15 cellular contexts compared by ENCODE assay signal in the genomic region with DNA sequence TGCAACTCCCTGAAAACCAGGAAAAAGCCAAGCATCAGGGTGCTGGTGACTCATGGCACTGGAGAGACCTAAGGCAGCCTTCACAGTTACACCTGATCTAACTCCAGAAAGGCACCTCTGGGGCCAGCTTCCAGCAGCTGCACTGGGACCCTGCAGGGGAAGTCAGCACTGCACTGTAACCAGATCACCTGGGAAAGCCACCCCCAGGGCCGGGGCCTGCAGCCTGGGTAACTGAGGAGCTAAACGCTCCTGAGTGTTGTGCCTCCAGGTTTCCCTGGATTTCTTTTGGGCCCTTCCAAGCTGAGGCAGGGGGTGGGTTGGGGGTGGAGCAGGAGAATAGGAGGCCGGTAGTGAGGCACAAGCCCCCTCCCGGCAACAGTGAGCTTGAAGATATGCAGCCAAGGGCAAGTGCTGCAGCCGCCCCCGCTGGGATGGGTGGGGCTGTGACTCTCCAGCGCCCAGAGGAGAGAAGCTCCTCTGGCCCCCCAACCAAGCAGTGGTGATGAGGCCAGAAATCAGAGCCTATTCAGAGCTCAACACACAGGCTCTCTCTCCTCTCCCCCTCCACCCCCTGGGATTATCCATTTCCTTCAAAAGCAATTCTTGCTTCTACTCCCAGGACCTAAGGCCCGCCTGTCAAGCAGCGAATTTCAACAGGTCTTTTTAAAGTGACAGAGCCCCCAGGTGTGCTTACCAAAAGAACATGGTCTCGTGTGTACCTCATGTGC. TPM values are rescaled to one million over a fixed set of nuclear protein-coding genes. Genes with fewer than 3 reads are reported as not detected.
DNase-seq lines count a peak whose midpoint lies in the region; ATAC-seq and TF ChIP-seq lines count a peak whose summit lies in the region.
"Had no signal": no experiment of that assay in that cellular context is flagged by ENCODE, and none has a peak within 500 bp of the region (broad histone marks: within the 10 kb centered on the region; RNA-seq: fewer than 3 reads in every experiment).

No MANE protein-coding gene starts in this region.

- H3K36me3 ChIP-seq in breast epithelium (no peaks in the 10 kb centered on the region), mammary epithelial cell (ENCODE audit: insufficient read depth, low read length) (no peaks in the 10 kb centered on the region), osteoblast (ENCODE audit: insufficient read depth, low read length) (peaks cover 48% of the 10 kb centered on the region), vagina (peaks cover 0 to 20% of the 10 kb centered on the region in 2 donors)
- H3K36me3 ChIP-seq in naive thymus-derived CD4-positive, alpha-beta T cell (ENCODE audit: control insufficient read depth in 2 of 3, insufficient read depth in 3 of 3, low read length in 3 of 3) = no peaks in the 10 kb centered on the region

- TF ChIP-seq POLR2A in breast epithelium (IDR thresholded peaks at IDR 0.05) = no peak
- TF ChIP-seq POLR2A in vagina (IDR thresholded peaks at IDR 0.05) = no peak

- H2AFZ ChIP-seq in mammary epithelial cell (ENCODE audit: low read depth, low read length) = no peak overlapping the region
- H2AFZ ChIP-seq in osteoblast (ENCODE audit: low read length) = no peak overlapping the region

- H3K4me3 ChIP-seq in breast epithelium = peak overlapping the region; percentile 64 to 85 (median 81)
- H3K4me3 ChIP-seq in mammary epithelial cell (replicated peaks in 1 of 3; ENCODE audit: insufficient read depth in 1 of 3, low read depth in 2 of 3, low read length in 3 of 3) = no peak overlapping the region
- peak overlapping the region; percentile 88 for H3K4me3 ChIP-seq in osteoblast (ENCODE audit: insufficient read depth, low read length)
- peak overlapping the region; percentile 86 for H3K4me3 ChIP-seq in vagina
- no peak overlapping the region for H3K4me3 ChIP-seq in naive thymus-derived CD4-positive, alpha-beta T cell (ENCODE audit: low read length)

- CTCF ChIA-PET in mammary epithelial cell (lab: Charles Lee; ENCODE audit: low non-redundant PET) = no interaction called here
- CTCF ChIA-PET in Calu3 (lab: Charles Lee) = no interaction called here
- CTCF ChIA-PET in naive thymus-derived CD4-positive, alpha-beta T cell (lab: Charles Lee) = no interaction called here

- H3K27ac ChIP-seq in breast epithelium (peak overlapping the region; percentile 59 to 84), mammary epithelial cell (ENCODE audit: insufficient read depth, low read depth, low read length) (no peak overlapping the region), osteoblast (ENCODE audit: low read depth, low read length) (peak overlapping the region; percentile 76), vagina (peak overlapping the region; percentile 79)
- H3K27ac ChIP-seq in naive thymus-derived CD4-positive, alpha-beta T cell (ENCODE audit: low read depth, low read length) = no peak overlapping the region

- H3K4me2 ChIP-seq in mammary epithelial cell (ENCODE audit: insufficient read depth, low read depth, low read length) = no peak overlapping the region
- H3K4me2 ChIP-seq in osteoblast (ENCODE audit: insufficient read depth, low read length) = peak overlapping the region; percentile 96

- H3K27me3 Mint-ChIP-seq in Calu3 (ENCODE audit: unreplicated experiment) = peaks cover 36% of the 10 kb centered on the region
- H3K27me3 Mint-ChIP-seq in naive thymus-derived CD4-positive, alpha-beta T cell = peaks cover 23 to 39% (median 32%) of the 10 kb centered on the region in 5 donors

- no peaks in the 10 kb centered on the region for H3K4me1 Mint-ChIP-seq in Calu3 (ENCODE audit: low read depth, unreplicated experiment)
- H3K4me1 Mint-ChIP-seq in naive thymus-derived CD4-positive, alpha-beta T cell = peaks cover 0 to 8% (median 4%) of the 10 kb centered on the region in 7 donors

- intact Hi-C loops in breast epithelium (cut with DNase I; ENCODE audit: low total_unique reads) (no loop called here), mammary epithelial cell (cut with micrococcal nuclease) (no loop called here), left cardiac atrium (cut with DNase I) (loop anchor here (5.0 kb wide), 2 partner anchors 70 to 710 kb away; no protein-coding TSS in a partner anchor), vagina (cut with DNase I) (loop anchor here (5.0 to 10.0 kb wide), 2 partner anchors 70 to 483 kb away; no protein-coding TSS in a partner anchor), Calu3 (cut with micrococcal nuclease; ENCODE audit: unreplicated experiment) (loop anchor here (10.0 kb wide), 1 partner anchor 67 kb away; no protein-coding TSS in a partner anchor)
- intact Hi-C loops in naive thymus-derived CD4-positive, alpha-beta T cell (cut with micrococcal nuclease) = loop anchor here in 1 of 2 donors (10.0 kb wide), 1 partner anchor 483 kb away; no protein-coding TSS in a partner anchor

- ATAC-seq in left cardiac atrium = no peak
- no peak for ATAC-seq in naive thymus-derived CD4-positive, alpha-beta T cell
- ATAC-seq: stimulated activated naive CD8-positive, alpha-beta T cell treated with anti-CD3 and anti-CD28 coated beads, Interleukin-15, Interleukin-2, amounts not matched to agents 100 U/mL and 50 U/mL, for 24 hours had no signal

- POLR2A ChIA-PET in naive thymus-derived CD4-positive, alpha-beta T cell (lab: Charles Lee) = no interaction called here

- H3K9me3 Mint-ChIP-seq in Calu3 (ENCODE audit: low read depth, unreplicated experiment) = no peaks in the 10 kb centered on the region
- peaks cover 0 to 3% (median 0%) of the 10 kb centered on the region in 11 donors for H3K9me3 Mint-ChIP-seq in naive thymus-derived CD4-positive, alpha-beta T cell

- peaks cover 0 to 25% of the 10 kb centered on the region in 2 donors for H3K27me3 ChIP-seq in breast epithelium
- peaks cover 7% of the 10 kb centered on the region for H3K27me3 ChIP-seq in mammary epithelial cell (ENCODE audit: insufficient read depth, low read length)
- H3K27me3 ChIP-seq in osteoblast (ENCODE audit: insufficient read depth, low read length) = no peaks in the 10 kb centered on the region
- no peaks in the 10 kb centered on the region for H3K27me3 ChIP-seq in vagina
- peaks cover 0 to 3% of the 10 kb centered on the region in 2 donors for H3K27me3 ChIP-seq in naive thymus-derived CD4-positive, alpha-beta T cell (ENCODE audit: control insufficient read depth in 2 of 2, insufficient read depth in 2 of 2, low read length in 2 of 2)

- H4K20me1 ChIP-seq in mammary epithelial cell (ENCODE audit: insufficient read depth, low read length) (no peaks in the 10 kb centered on the region), osteoblast (ENCODE audit: insufficient read depth, low read length) (peaks cover 60% of the 10 kb centered on the region)

- no peak overlapping the region for H3K27ac Mint-ChIP-seq in Calu3 (ENCODE audit: unreplicated experiment)
- no peak overlapping the region for H3K27ac Mint-ChIP-seq in naive thymus-derived CD4-positive, alpha-beta T cell

- no peaks in the 10 kb centered on the region for H3K9me3 ChIP-seq in breast epithelium
- H3K9me3 ChIP-seq in mammary epithelial cell (replicated peaks; ENCODE audit: insufficient read depth, low read length) = peaks cover 5% of the 10 kb centered on the region
- H3K9me3 ChIP-seq in osteoblast (ENCODE audit: low read depth, low read length) = no peaks in the 10 kb centered on the region
- H3K9me3 ChIP-seq in vagina = no peaks in the 10 kb centered on the region
- H3K9me3 ChIP-seq in naive thymus-derived CD4-positive, alpha-beta T cell (ENCODE audit: control insufficient read depth in 2 of 3, low read length in 3 of 3) = no peaks in the 10 kb centered on the region

- DNase-seq in breast epithelium (ENCODE audit: low spot score in 2 of 2) (peak in 1 of 2 donors; percentile 13), mammary epithelial cell (no peak), left cardiac atrium (peak; percentile 24), osteoblast (ENCODE audit: insufficient read length, low spot score, missing footprints) (peak; percentile 92), vagina (ENCODE audit: extremely low spot score in 2 of 2) (peak; percentile 55 to 69), Calu3 (no peak), DMS 273 (lab: John Stamatoyannopoulos, UW; ENCODE audit: unreplicated experiment) (no peak)
- no peak for DNase-seq in naive thymus-derived CD4-positive, alpha-beta T cell
- DNase-seq: amniotic stem cell; GDM1; midbrain; MV-4-11; NCI-H82; stimulated activated naive CD8-positive, alpha-beta T cell treated with anti-CD3 and anti-CD28 coated beads, Interleukin-15, Interleukin-2, amounts not matched to agents 100 U/mL and 50 U/mL, for 24 hours; T-helper 1 cell had no signal

- H3K79me2 ChIP-seq in mammary epithelial cell (ENCODE audit: insufficient read depth, low read length) (no peaks in the 10 kb centered on the region), osteoblast (ENCODE audit: insufficient read depth, low read length) (peaks cover 76% of the 10 kb centered on the region)

- dilution Hi-C loops in mammary epithelial cell (cut with HindIII; ENCODE audit: low sequenced_read_pairs) = no loop called here

- no peak overlapping the region for H3K9ac ChIP-seq in mammary epithelial cell (ENCODE audit: insufficient read depth, low read length)

- H3K4me1 ChIP-seq in breast epithelium (no peaks in the 10 kb centered on the region), mammary epithelial cell (ENCODE audit: insufficient read depth, low read length) (no peaks in the 10 kb centered on the region), osteoblast (ENCODE audit: insufficient read depth, low read length) (peaks cover 20% of the 10 kb centered on the region), vagina (peaks cover 35% of the 10 kb centered on the region)
- H3K4me1 ChIP-seq in naive thymus-derived CD4-positive, alpha-beta T cell (ENCODE audit: control insufficient read depth in 2 of 2, insufficient read depth in 2 of 2, low read length in 2 of 2) = no peaks in the 10 kb centered on the region

- BruUV-seq in mammary epithelial cell (replicated peaks; lab: Mats Ljungman, UMichigan) = no TSS peak
- BruUV-seq in Calu3 (replicated peaks; lab: Mats Ljungman, UMichigan) = no TSS peak

- H3K4me3 Mint-ChIP-seq in Calu3 (ENCODE audit: low read depth, unreplicated experiment) = no peak overlapping the region
- H3K4me3 Mint-ChIP-seq in naive thymus-derived CD4-positive, alpha-beta T cell = no peak overlapping the region

- no peaks in the 10 kb centered on the region for H3K36me3 Mint-ChIP-seq in Calu3 (ENCODE audit: insufficient read depth, unreplicated experiment)
- H3K36me3 Mint-ChIP-seq in naive thymus-derived CD4-positive, alpha-beta T cell = no peaks in the 10 kb centered on the region

- in situ Hi-C loops in mammary epithelial cell (cut with MboI; ENCODE audit: low sequenced_read_pairs in 2 of 2) = no loop called here

- TF ChIP-seq CTCF in breast epithelium (IDR thresholded peaks at IDR 0.05) = no peak
- no peak for TF ChIP-seq CTCF in mammary epithelial cell (conservative IDR thresholded peaks at IDR 0.05 in 1 of 2, IDR thresholded peaks at IDR 0.05 in 1 of 2; ENCODE audit: extremely low read depth in 1 of 2, insufficient read depth in 1 of 2, low read depth in 1 of 2, low read length in 2 of 2)
- no peak for TF ChIP-seq CTCF in osteoblast (IDR thresholded peaks at IDR 0.05; ENCODE audit: extremely low read depth, low read depth, low read length)
- TF ChIP-seq CTCF in vagina (IDR thresholded peaks at IDR 0.05) = no peak
- no peak for TF ChIP-seq CTCF in Calu3 (IDR thresholded peaks at IDR 0.05; ENCODE audit: unreplicated experiment)

- WGBS in mammary epithelial cell (ENCODE audit: low coverage, missing lambda C conversion rate) = 48% methylated on average over 5 of the region's 10 CpGs

RNA-seq across cellular contexts. Expression of a gene that starts 2.6 kb away (rescaled TPM):
- total RNA-seq in breast epithelium (100 to 1,000 TPM in 2 of 3 donors, 10 to 100 TPM in 1; 66.4 to 164 (median 103) TPM), mammary epithelial cell (under 1 TPM in 1 of 2 donors, not detected in 1; 0.50 TPM), left cardiac atrium (100 to 1,000 TPM; 213 to 248 TPM), osteoblast (288 and 358 TPM in 2 replicates), vagina (112 TPM), Calu3 (2022) (not detected in 2 replicates)
- polyA plus RNA-seq in mammary epithelial cell = not detected
- polyA minus RNA-seq in mammary epithelial cell = not detected
- total RNA-seq in naive thymus-derived CD4-positive, alpha-beta T cell = not detected
- polyA plus RNA-seq in naive thymus-derived CD4-positive, alpha-beta T cell = not detected

Comparison
In these comparisons a context has a peak if more than half of its experiments do, and no peak if none do; other contexts are left out.
1. H3K27ac ChIP-seq: peak in breast epithelium (2 of 2), osteoblast (single experiment) and vagina (single experiment); none in mammary epithelial cell (single experiment) and naive thymus-derived CD4-positive, alpha-beta T cell (single experiment).
2. H3K4me3 ChIP-seq: peak in breast epithelium (3 of 3), osteoblast (single experiment) and vagina (2 of 2); none in mammary epithelial cell (0 of 3) and naive thymus-derived CD4-positive, alpha-beta T cell (single experiment).
3. RNA of a gene that starts 2.6 kb away (total RNA-seq): 288 to 358 TPM in osteoblast, 213 to 248 TPM in left cardiac atrium, 112 TPM in vagina (single experiment) and 66.4 to 164 TPM in breast epithelium; 0.50 TPM in mammary epithelial cell, not detected in Calu3 and not detected in naive thymus-derived CD4-positive, alpha-beta T cell; every median in the first group is over 10 times any median in the second.
4. DNase-seq: peak in left cardiac atrium (single experiment), osteoblast (single experiment) and vagina (2 of 2); none in mammary epithelial cell (single experiment), Calu3 (single experiment), naive thymus-derived CD4-positive, alpha-beta T cell (0 of 9) and DMS 273 (single experiment).
5. intact Hi-C loops: an anchor here in left cardiac atrium (5.0 kb wide), vagina (5.0 to 10.0 kb wide) and Calu3 (10.0 kb wide); none called in breast epithelium and mammary epithelial cell.